In genomic region chr16:79767597-79768280, GRCh38 we compare ENCODE assay signal across 8 cellular contexts.
DNase-seq lines count a peak whose midpoint lies in the region; TF ChIP-seq lines count a peak whose summit lies in the region.

No MANE protein-coding gene starts in this region.

- TF ChIP-seq EP300 in esophagus muscularis mucosa (IDR thresholded peaks at IDR 0.05) = no peak

- H3K4me3 ChIP-seq in NB4 (ENCODE audit: low read depth, low read length) = no peak overlapping the region
- H3K4me3 ChIP-seq in esophagus muscularis mucosa = peak overlapping the region; percentile 36 to 54 (median 49)
- peak overlapping the region; percentile 2 for H3K4me3 ChIP-seq in neural progenitor cell

- POLR2A ChIA-PET in RWPE1 (lab: Yijun Ruan, JAX; ENCODE audit: low non-redundant PET) = no interaction called here

- CTCF ChIA-PET in RWPE1 (lab: Yijun Ruan, JAX) = no interaction called here

- peaks cover 3% of the 10 kb centered on the region for H3K27me3 Mint-ChIP-seq in neural progenitor cell (ENCODE audit: insufficient read depth, low read depth)

- H3K4me3 Mint-ChIP-seq in neural progenitor cell = peak overlapping the region; percentile 18

- H3K79me2 ChIP-seq in neural progenitor cell (ENCODE audit: low read depth) = no peaks in the 10 kb centered on the region

- no peaks in the 10 kb centered on the region for H3K27me3 ChIP-seq in esophagus muscularis mucosa
- H3K27me3 ChIP-seq in neural progenitor cell = no peaks in the 10 kb centered on the region

- DNase-seq in Ammon's horn (ENCODE audit: low spot score) (peak; percentile 41), NB4 (ENCODE audit: low read depth) (no peak), esophagus muscularis mucosa (ENCODE audit: extremely low spot score) (no peak), neural progenitor cell (ENCODE audit: low spot score) (peak; percentile 78), RWPE1 (ENCODE audit: low spot score) (no peak), NCI-H2107 treated with DMSO at 0.1 percent for 48 hours (lab: John Stamatoyannopoulos, UW; ENCODE audit: unreplicated experiment) (no peak), NCI-H446 (lab: John Stamatoyannopoulos, UW) (no peak)
- no peak for DNase-seq in activated CD4-positive, CD25-positive, alpha-beta regulatory T cell treated with anti-CD3 and anti-CD28 coated beads, Interleukin-2, amount 50 U/mL, for 72 hours

- H3K27ac Mint-ChIP-seq in neural progenitor cell = peak overlapping the region; percentile 70

- TF ChIP-seq CTCF in NB4 (IDR thresholded peaks at IDR 0.05; ENCODE audit: low read depth, low read length) = peak; percentile 3
- TF ChIP-seq CTCF in esophagus muscularis mucosa (IDR thresholded peaks at IDR 0.05) = peak in 2 of 3 experiments; percentile 7 to 33
- TF ChIP-seq CTCF in neural progenitor cell (IDR thresholded peaks at IDR 0.05) = peak; percentile 39
- no peak for TF ChIP-seq CTCF in RWPE1 (conservative IDR thresholded peaks at IDR 0.05; ENCODE audit: low read depth)

- WGBS in esophagus muscularis mucosa = 33% methylated on average over 6 of the region's 6 CpGs

- H3K27ac ChIP-seq in esophagus muscularis mucosa (replicated peaks in 1 of 4) (peak overlapping the region; percentile 71 to 82 (median 79)), neural progenitor cell (peak overlapping the region; percentile 90), RWPE1 (no peak overlapping the region)

- H4K20me1 ChIP-seq in neural progenitor cell (ENCODE audit: low read depth) = no peaks in the 10 kb centered on the region

- peaks cover 36% of the 10 kb centered on the region for H3K4me1 Mint-ChIP-seq in neural progenitor cell

- TF ChIP-seq POLR2A in NB4 (IDR thresholded peaks at IDR 0.05; ENCODE audit: extremely low read depth, insufficient read length) (no peak), esophagus muscularis mucosa (IDR thresholded peaks at IDR 0.05; ENCODE audit: low read depth) (no peak)

- H3K4me1 ChIP-seq in esophagus muscularis mucosa (peaks cover 15 to 42% (median 38%) of the 10 kb centered on the region in 4 donors), neural progenitor cell (peaks cover 42% of the 10 kb centered on the region)

- H3F3A ChIP-seq in neural progenitor cell (ENCODE audit: low read depth) = peaks cover 31% of the 10 kb centered on the region

- no peaks in the 10 kb centered on the region for H3K9me3 Mint-ChIP-seq in neural progenitor cell

- H3K36me3 ChIP-seq in esophagus muscularis mucosa (no peaks in the 10 kb centered on the region), neural progenitor cell (no peaks in the 10 kb centered on the region)

- intact Hi-C loops in esophagus muscularis mucosa (cut with DNase I) = no loop called here

- H3K36me3 Mint-ChIP-seq in neural progenitor cell = no peaks in the 10 kb centered on the region

- no peak overlapping the region for H3K9ac ChIP-seq in neural progenitor cell

- peak overlapping the region; percentile 69 for H3K4me2 ChIP-seq in neural progenitor cell

- no peaks in the 10 kb centered on the region for H3K9me3 ChIP-seq in esophagus muscularis mucosa
- no peaks in the 10 kb centered on the region for H3K9me3 ChIP-seq in neural progenitor cell (ENCODE audit: low read depth)

- peak overlapping the region; percentile 48 for H2AFZ ChIP-seq in neural progenitor cell (replicated peaks)

Comparison
In these comparisons a context has a peak if more than half of its experiments do, and no peak if none do; other contexts are left out.
1. DNase-seq: peak in Ammon's horn (single experiment) and neural progenitor cell (single experiment); none in NB4 (single experiment), esophagus muscularis mucosa (single experiment), activated CD4-positive, CD25-positive, alpha-beta regulatory T cell treated with anti-CD3 and anti-CD28 coated beads, Interleukin-2, amount 50 U/mL, for 72 hours (single experiment), RWPE1 (single experiment), NCI-H2107 treated with DMSO at 0.1 percent for 48 hours (single experiment) and NCI-H446 (0 of 2).